ENCODE assay signal across 18 cellular contexts in the genomic region with DNA sequence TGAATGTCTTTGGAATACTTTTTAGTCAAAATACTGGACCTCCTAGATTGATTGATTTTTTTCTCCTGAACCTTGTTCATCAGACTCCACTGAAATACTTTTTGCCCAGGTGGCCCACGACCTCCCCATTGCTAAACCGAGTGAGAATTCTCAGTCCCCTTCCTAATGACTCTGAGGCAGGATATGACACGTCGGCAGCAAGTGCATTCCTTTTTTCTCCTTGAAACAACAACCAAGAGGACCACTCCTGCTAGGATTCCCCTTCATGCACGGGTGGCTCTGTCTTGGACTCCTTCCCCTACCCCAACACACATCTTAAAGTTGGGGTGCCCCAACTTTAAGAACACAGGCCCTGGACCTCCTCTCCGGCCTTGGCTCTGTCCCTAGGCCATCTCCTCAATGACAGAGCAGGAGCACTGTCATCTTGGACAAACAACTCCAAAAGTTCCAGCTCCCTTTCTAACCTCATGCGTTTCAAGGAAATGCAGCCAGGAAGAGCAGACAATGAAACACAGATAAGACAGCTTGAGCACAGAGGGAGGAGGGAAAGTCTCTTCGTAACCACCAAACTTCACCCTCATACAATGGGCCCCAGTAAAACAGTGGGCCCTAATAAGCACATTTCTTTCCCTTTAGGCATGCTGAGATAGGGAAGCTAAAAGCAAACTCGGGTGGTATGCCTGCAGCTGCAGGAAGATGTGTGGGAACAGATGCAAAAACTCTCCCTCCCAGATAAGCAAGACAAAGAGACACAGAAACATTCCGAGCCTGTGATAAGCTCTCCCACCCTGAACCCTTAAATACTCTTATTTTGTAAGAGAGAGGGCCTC. TPM values are rescaled to one million over a fixed set of nuclear protein-coding genes. Genes with fewer than 3 reads are reported as not detected.
DNase-seq lines count a peak whose midpoint lies in the region; ATAC-seq, FAIRE-seq and TF ChIP-seq lines count a peak whose summit lies in the region.
"Had no signal": no experiment of that assay in that cellular context is flagged by ENCODE, and none has a peak within 500 bp of the region (broad histone marks: within the 10 kb centered on the region; RNA-seq: fewer than 3 reads in every experiment).

No MANE protein-coding gene starts in this region.

- ATAC-seq in WTC11: no peak
- ATAC-seq: mucosa of descending colon; stimulated activated naive B cell treated with anti-CD40 and anti-IgM and Interleukin-4, amounts not matched to agents 10 μg/mL and 1 μg/mL and 100 μg/mL, for 72 hours had no signal

- intact Hi-C loops in left ventricle myocardium inferior (cut with micrococcal nuclease): no loop called here

- H3K27ac ChIP-seq in left ventricle myocardium inferior (replicated peaks) (peak overlapping the region; percentile 48), small intestine (ENCODE audit: low read depth in 1 of 2, low read length in 1 of 2) (no peak overlapping the region)
- H3K27ac ChIP-seq: coronary artery had no signal

- H3K9me3 Mint-ChIP-seq in WTC11 (no peaks in the 10 kb centered on the region), osteocyte (ENCODE audit: unreplicated experiment) (no peaks in the 10 kb centered on the region)
- H3K9me3 Mint-ChIP-seq: activated naive CD8-positive, alpha-beta T cell treated with anti-CD3 and anti-CD28 coated beads, Interleukin-2, amount 10 ng/mL, durations not matched to agents 7 days and 5 days had no signal

- H3K9me3 ChIP-seq in left ventricle myocardium inferior (replicated peaks): no peaks in the 10 kb centered on the region
- H3K9me3 ChIP-seq in small intestine (ENCODE audit: control insufficient read depth, low read depth): no peaks in the 10 kb centered on the region
- H3K9me3 ChIP-seq: mucosa of descending colon had no signal

- whole genome bisulfite sequencing in small intestine, 3 donors: 59 to 70% (median 63%) methylated on average over 10 of the region's 10 CpGs

- in situ Hi-C loops in ACHN (cut with HindIII; ENCODE audit: low pct_ligation_motif_present, low pct_unique_long_range_greater_than_20kb, low sequenced_read_pairs): no loop called here

- H3K27ac Mint-ChIP-seq in WTC11 (peak overlapping the region; percentile 75), osteocyte (ENCODE audit: unreplicated experiment) (peak overlapping the region; percentile 2)
- H3K27ac Mint-ChIP-seq: activated naive CD8-positive, alpha-beta T cell treated with anti-CD3 and anti-CD28 coated beads, Interleukin-2, amount 10 ng/mL, durations not matched to agents 7 days and 5 days; B cell; stimulated activated naive B cell treated with anti-CD40 and anti-IgM and Interleukin-4, amounts not matched to agents 10 μg/mL and 1 μg/mL and 100 μg/mL, for 72 hours had no signal

- H3K4me3 Mint-ChIP-seq in WTC11 (no peak overlapping the region), osteocyte (ENCODE audit: unreplicated experiment) (no peak overlapping the region)
- H3K4me3 Mint-ChIP-seq: activated naive CD8-positive, alpha-beta T cell treated with anti-CD3 and anti-CD28 coated beads, Interleukin-2, amount 10 ng/mL, durations not matched to agents 7 days and 5 days; B cell; stimulated activated naive B cell treated with anti-CD40 and anti-IgM and Interleukin-4, amounts not matched to agents 10 μg/mL and 1 μg/mL and 100 μg/mL, for 72 hours had no signal

- H3K4me1 Mint-ChIP-seq in WTC11 (peaks cover 12% of the 10 kb centered on the region), osteocyte (ENCODE audit: unreplicated experiment) (no peaks in the 10 kb centered on the region)
- H3K4me1 Mint-ChIP-seq: B cell; stimulated activated naive B cell treated with anti-CD40 and anti-IgM and Interleukin-4, amounts not matched to agents 10 μg/mL and 1 μg/mL and 100 μg/mL, for 72 hours had no signal

- no peak for FAIRE-seq in small intestine (lab: Jason Lieb, UNC)
- FAIRE-seq: GM12892 had no signal

- no peaks in the 10 kb centered on the region; the same call in 1 of the 2 replicates for H3K27me3 Mint-ChIP-seq in WTC11 (ENCODE audit: low read depth)
- no peaks in the 10 kb centered on the region for H3K27me3 Mint-ChIP-seq in osteocyte (ENCODE audit: unreplicated experiment)
- H3K27me3 Mint-ChIP-seq: B cell; stimulated activated naive B cell treated with anti-CD40 and anti-IgM and Interleukin-4, amounts not matched to agents 10 μg/mL and 1 μg/mL and 100 μg/mL, for 72 hours had no signal

- H3K4me1 ChIP-seq in left ventricle myocardium inferior: peaks cover 10% of the 10 kb centered on the region
- no peaks in the 10 kb centered on the region for H3K4me1 ChIP-seq in small intestine (ENCODE audit: control insufficient read depth in 2 of 2, insufficient read depth in 1 of 2, low read depth in 1 of 2, low read length in 1 of 2)

- peaks cover 33% of the 10 kb centered on the region for H3K36me3 ChIP-seq in left ventricle myocardium inferior
- H3K36me3 ChIP-seq in small intestine (ENCODE audit: control insufficient read depth in 2 of 2, insufficient read depth in 2 of 2, low read length in 2 of 2): peaks cover 2 to 3% of the 10 kb centered on the region in 2 donors

- CTCF ChIA-PET in WTC11 (lab: Charles Lee): no interaction called here

- peaks cover 8% of the 10 kb centered on the region; the same call in 1 of the 2 replicates for H3K36me3 Mint-ChIP-seq in WTC11
- peaks cover 7% of the 10 kb centered on the region for H3K36me3 Mint-ChIP-seq in osteocyte (ENCODE audit: unreplicated experiment)
- H3K36me3 Mint-ChIP-seq: activated naive CD8-positive, alpha-beta T cell treated with anti-CD3 and anti-CD28 coated beads, Interleukin-2, amount 10 ng/mL, durations not matched to agents 7 days and 5 days had no signal

- no peak overlapping the region for H3K4me3 ChIP-seq in left ventricle myocardium inferior
- no peak overlapping the region for H3K4me3 ChIP-seq in small intestine (ENCODE audit: low read depth in 1 of 2, low read length in 2 of 2)
- H3K4me3 ChIP-seq: coronary artery, mucosa of descending colon had no signal

- DNase-seq in HT1080 (ENCODE audit: low read depth) (peak; percentile 39), WTC11 (ENCODE audit: low spot score) (no peak), left ventricle myocardium inferior (no peak), osteocyte (ENCODE audit: extremely low spot score, unreplicated experiment) (no peak), small intestine (no peak), RPMI8226 (no peak), ACHN (no peak), NCI-H2227 (lab: John Stamatoyannopoulos, UW; ENCODE audit: unreplicated experiment) (no peak)
- DNase-seq: activated CD4-positive, alpha-beta T cell treated with anti-CD3 and anti-CD28 coated beads for 1 hour; activated naive CD8-positive, alpha-beta T cell treated with anti-CD3 and anti-CD28 coated beads, Interleukin-2, amount 10 ng/mL, durations not matched to agents 7 days and 5 days; mucosa of descending colon; NCI-H1105 treated with DMSO at 0.1 percent for 48 hours; retina; stimulated activated CD4-positive, alpha-beta T cell treated with anti-CD3 and anti-CD28 coated beads, Interleukin-4, amount 100 ng/mL, for 4 hours; stimulated activated naive B cell treated with anti-CD40 and anti-IgM and Interleukin-4, amounts not matched to agents 10 μg/mL and 1 μg/mL and 100 μg/mL, for 72 hours had no signal

- POLR2A ChIA-PET in WTC11 (lab: Charles Lee): no interaction called here

- TF ChIP-seq CTCF in WTC11 (IDR thresholded peaks at IDR 0.05): no peak
- no peak for TF ChIP-seq CTCF in left ventricle myocardium inferior (IDR thresholded peaks at IDR 0.05; ENCODE audit: borderline replicate concordance)
- no peak for TF ChIP-seq CTCF in osteocyte (IDR thresholded peaks at IDR 0.05)

- H3K27me3 ChIP-seq in left ventricle myocardium inferior (ENCODE audit: low read depth) (no peaks in the 10 kb centered on the region), small intestine (ENCODE audit: control insufficient read depth in 2 of 2, insufficient read depth in 2 of 2, low read length in 2 of 2) (no peaks in the 10 kb centered on the region)

TF ChIP-seq in WTC11, 78 proteins besides CTCF, POLR2A, EP300 and RAD21 (continues in another document):
- TF ChIP-seq USF2 (CRISPR knock-in tag; IDR thresholded peaks at IDR 0.05) (no peak), CDX4 (CRISPR knock-in tag; IDR thresholded peaks at IDR 0.05; ENCODE audit: borderline replicate concordance) (no peak), KAT7 (CRISPR knock-in tag; IDR thresholded peaks at IDR 0.05; ENCODE audit: borderline replicate concordance) (no peak), TEAD4 (CRISPR knock-in tag; IDR thresholded peaks at IDR 0.05) (no peak)

RNA-seq across cellular contexts. Expression of gene ZBTB49, which starts 33.9 kb away (rescaled TPM):
- total RNA-seq in HT1080 (2014; rRNA removed; shearing (Covaris generic)): 4.7 and 6.8 TPM in 2 replicates
- polyA plus RNA-seq in HT1080 (2015; cell fraction: cytosol; rRNA removed): 5.2 and 7.3 TPM in 2 replicates
- polyA plus RNA-seq in HT1080 (2015; cell fraction: nucleus; rRNA removed): 8.4 and 12.0 TPM in 2 replicates
- total RNA-seq in WTC11 (2021) (4.4 to 7.4 TPM (median 5.6 TPM) in 3 replicates), left ventricle myocardium inferior (1.9 TPM), osteocyte (3.5 and 6.4 TPM in 2 replicates)
- 1 to 10 TPM; 1.8 to 2.7 (median 2.4) TPM for polyA plus RNA-seq in small intestine

RNA-seq across cellular contexts. Expression of gene LYAR, which starts 34.0 kb away (rescaled TPM):
- 105 TPM in 2 replicates for total RNA-seq in HT1080 (2014; rRNA removed; shearing (Covaris generic))
- 105 and 119 TPM in 2 replicates for polyA plus RNA-seq in HT1080 (2015; cell fraction: cytosol; rRNA removed)
- 63.8 and 78.8 TPM in 2 replicates for polyA plus RNA-seq in HT1080 (2015; cell fraction: nucleus; rRNA removed)
- total RNA-seq in WTC11 (2021): 32.1 to 36.8 TPM (median 34.1 TPM) in 3 replicates
- total RNA-seq in left ventricle myocardium inferior: 12.5 TPM
- 7.4 and 8.2 TPM in 2 replicates for total RNA-seq in osteocyte
- 10 to 100 TPM in 1 of 3 donors, 1 to 10 TPM in 2; 4.5 to 19.7 (median 7.6) TPM for polyA plus RNA-seq in small intestine
